18 cellular contexts compared by ENCODE assay signal in the genomic region with DNA sequence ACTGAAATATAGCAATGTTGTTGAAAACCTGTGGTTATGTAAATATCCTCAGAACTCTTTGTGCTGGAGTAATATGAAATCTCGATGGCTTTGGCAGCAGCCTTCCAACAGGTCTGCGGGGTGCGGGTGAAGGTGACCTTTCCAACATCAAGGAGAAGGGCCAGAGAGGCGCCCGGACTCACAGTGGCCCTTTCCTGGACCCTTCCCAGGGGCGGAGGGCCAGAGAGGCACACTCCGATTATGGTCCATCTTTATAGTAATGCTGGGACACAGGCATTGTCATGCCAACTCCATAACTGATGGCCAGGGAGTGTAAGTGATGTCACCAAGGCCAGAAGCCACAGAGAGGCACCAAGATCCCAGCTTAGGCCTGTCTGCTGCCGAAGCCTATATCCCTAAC. TPM values are rescaled to one million over a fixed set of nuclear protein-coding genes. Genes with fewer than 3 reads are reported as not detected.
"Had no signal": no experiment of that assay in that cellular context is flagged by ENCODE, and none has a peak within 500 bp of the region (broad histone marks: within the 10 kb centered on the region; RNA-seq: fewer than 3 reads in every experiment).

No MANE protein-coding gene starts in this region.

- H3K4me3 ChIP-seq: pancreas, smooth muscle cell had no signal

- H3K27ac Mint-ChIP-seq: activated naive CD8-positive, alpha-beta T cell treated with anti-CD3 and anti-CD28 coated beads, Interleukin-2, amount 10 ng/mL, durations not matched to agents 7 days and 5 days had no signal

- FAIRE-seq: endothelial cell of umbilical vein, pancreas, TTC549 had no signal

- H3K4me3 Mint-ChIP-seq: activated naive CD8-positive, alpha-beta T cell treated with anti-CD3 and anti-CD28 coated beads, Interleukin-2, amount 10 ng/mL, durations not matched to agents 7 days and 5 days; activated T-cell treated with anti-CD3 and anti-CD28 coated beads, Interleukin-2, amount 50 U/mL, for 4 hours; neural crest cell had no signal

- H3K27me3 ChIP-seq: foreskin keratinocyte, pancreas, upper lobe of left lung had no signal

- H3K27me3 Mint-ChIP-seq: activated naive CD8-positive, alpha-beta T cell treated with anti-CD3 and anti-CD28 coated beads, Interleukin-2, amount 10 ng/mL, durations not matched to agents 7 days and 5 days had no signal

- DNase-seq: activated CD4-positive, alpha-beta T cell treated with anti-CD3 and anti-CD28 coated beads, Interleukin-2, amount 50 U/mL, for 4 hours; activated CD4-positive, CD25-positive, alpha-beta regulatory T cell treated with anti-CD3 and anti-CD28 coated beads, Interleukin-2, amount 50 U/mL, for 72 hours; activated gamma-delta T cell treated with Interleukin-2 at 50 U/mL for 16 hours; activated naive CD8-positive, alpha-beta T cell treated with anti-CD3 and anti-CD28 coated beads, Interleukin-2, amount 10 ng/mL, durations not matched to agents 7 days and 5 days; activated T-cell treated with anti-CD3 and anti-CD28 coated beads, Interleukin-2, amount 50 U/mL, for 4 hours; aorta; effector CD4-positive, alpha-beta T cell; foreskin keratinocyte; left colon; mesenchymal stem cell; retina; T-helper 2 cell had no signal

- ATAC-seq: activated T-cell treated with anti-CD3 and anti-CD28 coated beads, Interleukin-2, amount 50 U/mL, for 4 hours; foreskin keratinocyte; left colon; pancreas had no signal

- H3K9me3 Mint-ChIP-seq: activated naive CD8-positive, alpha-beta T cell treated with anti-CD3 and anti-CD28 coated beads, Interleukin-2, amount 10 ng/mL, durations not matched to agents 7 days and 5 days; activated T-cell treated with anti-CD3 and anti-CD28 coated beads, Interleukin-2, amount 50 U/mL, for 4 hours; neural crest cell had no signal

- H3K9me3 ChIP-seq: pancreas, upper lobe of left lung had no signal

- H3K4me2 ChIP-seq: smooth muscle cell had no signal

- H3K4me1 ChIP-seq: foreskin keratinocyte, pancreas had no signal

- H3K27ac ChIP-seq: foreskin keratinocyte, pancreas had no signal

RNA-seq across cellular contexts. Expression of a gene that starts 35.7 kb away (rescaled TPM):
- total RNA-seq: activated naive CD8-positive, alpha-beta T cell treated with anti-CD3 and anti-CD28 coated beads, Interleukin-2, amount 10 ng/mL, durations not matched to agents 7 days and 5 days; activated T-cell treated with anti-CD3 and anti-CD28 coated beads, Interleukin-2, amount 50 U/mL, for 4 hours; endothelial cell of umbilical vein; smooth muscle cell had no signal
